ENCODE assay signal across 1 cellular context in the genomic region with DNA sequence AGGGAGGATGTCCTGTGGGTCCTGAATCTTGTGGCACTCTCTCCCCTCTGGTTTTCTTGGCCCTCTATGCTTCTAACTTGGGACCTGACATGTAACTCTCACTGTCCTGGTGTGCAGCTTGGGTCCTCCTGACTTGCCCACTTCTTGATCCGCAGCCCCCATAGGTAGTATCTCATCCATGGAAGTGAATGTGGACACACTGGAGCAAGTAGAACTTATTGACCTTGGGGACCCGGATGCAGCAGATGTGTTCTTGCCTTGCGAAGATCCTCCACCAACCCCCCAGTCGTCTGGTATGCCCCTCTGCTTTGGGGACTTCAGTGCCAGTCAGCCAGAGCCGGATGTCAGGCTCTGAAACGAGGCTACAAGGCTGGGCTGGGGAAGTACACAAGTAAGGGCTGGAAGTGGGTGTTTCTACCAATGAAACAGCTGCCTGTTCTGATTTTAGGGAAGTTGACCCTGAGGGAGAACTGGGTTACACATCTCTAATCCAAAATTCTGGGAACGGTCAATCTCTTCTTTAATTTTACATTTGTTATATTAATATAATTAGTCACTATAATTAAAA.
TF ChIP-seq lines count a peak whose summit lies in the region.

No MANE protein-coding gene starts in this region.

TF ChIP-seq in WTC11, 78 proteins besides CTCF, POLR2A, EP300 and RAD21:
- TF ChIP-seq, protein P1, sequence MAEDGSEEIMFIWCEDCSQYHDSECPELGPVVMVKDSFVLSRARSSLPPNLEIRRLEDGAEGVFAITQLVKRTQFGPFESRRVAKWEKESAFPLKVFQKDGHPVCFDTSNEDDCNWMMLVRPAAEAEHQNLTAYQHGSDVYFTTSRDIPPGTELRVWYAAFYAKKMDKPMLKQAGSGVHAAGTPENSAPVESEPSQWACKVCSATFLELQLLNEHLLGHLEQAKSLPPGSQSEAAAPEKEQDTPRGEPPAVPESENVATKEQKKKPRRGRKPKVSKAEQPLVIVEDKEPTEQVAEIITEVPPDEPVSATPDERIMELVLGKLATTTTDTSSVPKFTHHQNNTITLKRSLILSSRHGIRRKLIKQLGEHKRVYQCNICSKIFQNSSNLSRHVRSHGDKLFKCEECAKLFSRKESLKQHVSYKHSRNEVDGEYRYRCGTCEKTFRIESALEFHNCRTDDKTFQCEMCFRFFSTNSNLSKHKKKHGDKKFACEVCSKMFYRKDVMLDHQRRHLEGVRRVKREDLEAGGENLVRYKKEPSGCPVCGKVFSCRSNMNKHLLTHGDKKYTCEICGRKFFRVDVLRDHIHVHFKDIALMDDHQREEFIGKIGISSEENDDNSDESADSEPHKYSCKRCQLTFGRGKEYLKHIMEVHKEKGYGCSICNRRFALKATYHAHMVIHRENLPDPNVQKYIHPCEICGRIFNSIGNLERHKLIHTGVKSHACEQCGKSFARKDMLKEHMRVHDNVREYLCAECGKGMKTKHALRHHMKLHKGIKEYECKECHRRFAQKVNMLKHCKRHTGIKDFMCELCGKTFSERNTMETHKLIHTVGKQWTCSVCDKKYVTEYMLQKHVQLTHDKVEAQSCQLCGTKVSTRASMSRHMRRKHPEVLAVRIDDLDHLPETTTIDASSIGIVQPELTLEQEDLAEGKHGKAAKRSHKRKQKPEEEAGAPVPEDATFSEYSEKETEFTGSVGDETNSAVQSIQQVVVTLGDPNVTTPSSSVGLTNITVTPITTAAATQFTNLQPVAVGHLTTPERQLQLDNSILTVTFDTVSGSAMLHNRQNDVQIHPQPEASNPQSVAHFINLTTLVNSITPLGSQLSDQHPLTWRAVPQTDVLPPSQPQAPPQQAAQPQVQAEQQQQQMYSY (CRISPR knock-in tag; IDR thresholded peaks at IDR 0.05): no peak
- TF ChIP-seq GRHL2 (CRISPR knock-in tag; IDR thresholded peaks at IDR 0.05; ENCODE audit: insufficient replicate concordance, severe bottlenecking) (no peak), CREM (CRISPR knock-in tag; IDR thresholded peaks at IDR 0.05) (no peak), CREB1 (CRISPR knock-in tag; IDR thresholded peaks at IDR 0.05) (no peak), MYBL2 (CRISPR knock-in tag; IDR thresholded peaks at IDR 0.05) (no peak), PRRX2 (CRISPR knock-in tag; IDR thresholded peaks at IDR 0.05) (no peak), ZNF423 (CRISPR knock-in tag; IDR thresholded peaks at IDR 0.05) (no peak), ZNF263 (CRISPR knock-in tag; IDR thresholded peaks at IDR 0.05; ENCODE audit: low read depth) (no peak), ZNF138 (CRISPR knock-in tag; conservative IDR thresholded peaks at IDR 0.05) (no peak), NR1H2 (CRISPR knock-in tag; IDR thresholded peaks at IDR 0.05) (no peak)
